In genomic region chr3:4978259-4978965, GRCh38 we compare ENCODE assay signal across 8 cellular contexts. TPM values are rescaled to one million over a fixed set of nuclear protein-coding genes. Genes with fewer than 3 reads are reported as not detected.
DNase-seq lines count a peak whose midpoint lies in the region; ATAC-seq and TF ChIP-seq lines count a peak whose summit lies in the region.

No MANE protein-coding gene starts in this region.

- DNase-seq in AG09319 (ENCODE audit: extremely low read depth, low read depth) = peak; percentile 95
- peak; percentile 77 to 88 for DNase-seq in NCI-H446 (lab: John Stamatoyannopoulos, UW)
- DNase-seq in activated CD4-positive, alpha-beta T cell treated with anti-CD3 and anti-CD28 coated beads, Interleukin-2, amount 10 ng/mL, durations not matched to agents 24 days and 14 days = peak; percentile 97
- DNase-seq in dermis blood vessel endothelial cell = peak; percentile 97
- DNase-seq in right lobe of liver = peak; percentile 97 to 99 (median 99)
- DNase-seq in stimulated activated CD4-positive, alpha-beta T cell treated with anti-CD3 and anti-CD28 coated beads, Interleukin-4, amount 100 ng/mL, for 24 hours = peak; percentile 88

- peaks cover 0 to 33% (median 6%) of the 10 kb centered on the region in 4 donors for H3K4me1 ChIP-seq in right lobe of liver

- TF ChIP-seq CTCF in AG09319 (IDR thresholded peaks at IDR 0.05; ENCODE audit: low read depth, low read length) = no peak
- no peak for TF ChIP-seq CTCF in right lobe of liver (IDR thresholded peaks at IDR 0.05)

- no peaks in the 10 kb centered on the region for H3K27me3 ChIP-seq in right lobe of liver

- H3K4me3 Mint-ChIP-seq in activated CD4-positive, alpha-beta T cell treated with anti-CD3 and anti-CD28 coated beads, Interleukin-2, amount 10 ng/mL, durations not matched to agents 24 days and 14 days = peak overlapping the region; percentile 96

- peaks cover 4% of the 10 kb centered on the region for H3K9me3 Mint-ChIP-seq in activated CD4-positive, alpha-beta T cell treated with anti-CD3 and anti-CD28 coated beads, Interleukin-2, amount 10 ng/mL, durations not matched to agents 24 days and 14 days

- H3K27ac Mint-ChIP-seq in activated CD4-positive, alpha-beta T cell treated with anti-CD3 and anti-CD28 coated beads, Interleukin-2, amount 10 ng/mL, durations not matched to agents 24 days and 14 days = peak overlapping the region; percentile 100

- peak overlapping the region; percentile 45 to 92 (median 57) for H3K4me3 ChIP-seq in right lobe of liver

- peak; percentile 83 for TF ChIP-seq POLR2A in right lobe of liver (IDR thresholded peaks at IDR 0.05)

- peak overlapping the region; percentile 93 to 100 (median 98) for H3K27ac ChIP-seq in right lobe of liver

- H3K9me3 ChIP-seq in right lobe of liver = no peaks in the 10 kb centered on the region

- WGBS in right lobe of liver (ENCODE audit: insufficient coverage, low coverage, low lambda C conversion rate, missing lambda C conversion rate) = no CpG with 5 or more reads among the region's 70 CpGs

- peaks cover 6 to 16% (median 10%) of the 10 kb centered on the region in 4 donors for H3K36me3 ChIP-seq in right lobe of liver

- H3K27me3 Mint-ChIP-seq in activated CD4-positive, alpha-beta T cell treated with anti-CD3 and anti-CD28 coated beads, Interleukin-2, amount 10 ng/mL, durations not matched to agents 24 days and 14 days = no peaks in the 10 kb centered on the region

- ATAC-seq in GM18867 (IDR thresholded peaks at IDR 0.05; ENCODE audit: unreplicated experiment) (peak; percentile 44), HG03097 (IDR thresholded peaks at IDR 0.05; ENCODE audit: low FRiP score, unreplicated experiment) (peak; percentile 37), right lobe of liver (peak; percentile 56 to 71 (median 64))

- intact Hi-C loops in activated CD4-positive, alpha-beta T cell treated with anti-CD3 and anti-CD28 coated beads, Interleukin-2, amount 10 ng/mL, durations not matched to agents 24 days and 14 days (cut with micrococcal nuclease) = loop anchor here (1.0 to 2.0 kb wide), 3 partner anchors 89 to 210 kb away; partner anchors contain the start of gene ARL8B
- intact Hi-C loops in right lobe of liver (cut with DNase I) = loop anchor here in 1 of 2 donors (10.0 kb wide), 1 partner anchor 244 kb away; no protein-coding TSS in a partner anchor

- H3K4me1 Mint-ChIP-seq in activated CD4-positive, alpha-beta T cell treated with anti-CD3 and anti-CD28 coated beads, Interleukin-2, amount 10 ng/mL, durations not matched to agents 24 days and 14 days = peaks cover 33% of the 10 kb centered on the region

- H3K36me3 Mint-ChIP-seq in activated CD4-positive, alpha-beta T cell treated with anti-CD3 and anti-CD28 coated beads, Interleukin-2, amount 10 ng/mL, durations not matched to agents 24 days and 14 days (ENCODE audit: low read depth) = peaks cover 50% of the 10 kb centered on the region

RNA-seq across cellular contexts. Expression of gene BHLHE40, which starts 0.8 kb away (rescaled TPM):
- 368 and 375 TPM in 2 replicates for total RNA-seq in activated CD4-positive, alpha-beta T cell treated with anti-CD3 and anti-CD28 coated beads, Interleukin-2, amount 10 ng/mL, durations not matched to agents 24 days and 14 days
- 7.5 and 16.0 TPM in 2 replicates for total RNA-seq in dermis blood vessel endothelial cell
- total RNA-seq in right lobe of liver = 100 to 1,000 TPM in 1 of 6 experiments, 10 to 100 TPM in 5; 19.0 to 170 (median 57.7) TPM

Comparison
In these comparisons a context has a peak if more than half of its experiments do, and no peak if none do; other contexts are left out.
1. Peak in every context shown above with its lines: DNase-seq, ATAC-seq, H3K4me3 ChIP-seq and H3K27ac ChIP-seq.